ENCODE assay signal across 1 cellular context in the genomic region with DNA sequence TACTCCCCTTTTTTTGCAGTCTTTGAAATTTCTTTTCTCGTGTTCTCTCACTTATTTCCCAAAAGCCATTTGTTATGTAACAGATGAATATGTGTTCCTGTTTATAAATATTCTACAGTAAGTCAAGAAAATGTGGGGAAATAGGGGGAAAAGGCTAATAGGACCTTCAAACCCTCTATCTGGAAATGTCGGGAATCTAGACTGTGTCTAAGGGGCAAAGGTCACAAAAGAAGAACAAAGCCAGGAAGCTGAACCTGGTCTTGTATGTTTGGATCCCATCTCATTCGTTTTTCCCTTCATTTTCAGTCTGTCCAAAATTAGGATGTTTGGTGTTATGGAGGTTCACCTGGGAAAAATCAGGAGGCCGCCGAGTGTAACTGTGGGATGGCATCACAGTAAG.
TF ChIP-seq lines count a peak whose summit lies in the region.

No MANE protein-coding gene starts in this region.

TF ChIP-seq in HCT116, 20 proteins besides CTCF, POLR2A, EP300 and RAD21 (continued from another document):
- TF ChIP-seq YY1 (IDR thresholded peaks at IDR 0.05; ENCODE audit: extremely low read depth, insufficient replicate concordance, low read depth, low read length): no peak
- no peak for TF ChIP-seq ZNF274 (IDR thresholded peaks at IDR 0.05; ENCODE audit: low read depth, low read length)
- TF ChIP-seq, protein P1, sequence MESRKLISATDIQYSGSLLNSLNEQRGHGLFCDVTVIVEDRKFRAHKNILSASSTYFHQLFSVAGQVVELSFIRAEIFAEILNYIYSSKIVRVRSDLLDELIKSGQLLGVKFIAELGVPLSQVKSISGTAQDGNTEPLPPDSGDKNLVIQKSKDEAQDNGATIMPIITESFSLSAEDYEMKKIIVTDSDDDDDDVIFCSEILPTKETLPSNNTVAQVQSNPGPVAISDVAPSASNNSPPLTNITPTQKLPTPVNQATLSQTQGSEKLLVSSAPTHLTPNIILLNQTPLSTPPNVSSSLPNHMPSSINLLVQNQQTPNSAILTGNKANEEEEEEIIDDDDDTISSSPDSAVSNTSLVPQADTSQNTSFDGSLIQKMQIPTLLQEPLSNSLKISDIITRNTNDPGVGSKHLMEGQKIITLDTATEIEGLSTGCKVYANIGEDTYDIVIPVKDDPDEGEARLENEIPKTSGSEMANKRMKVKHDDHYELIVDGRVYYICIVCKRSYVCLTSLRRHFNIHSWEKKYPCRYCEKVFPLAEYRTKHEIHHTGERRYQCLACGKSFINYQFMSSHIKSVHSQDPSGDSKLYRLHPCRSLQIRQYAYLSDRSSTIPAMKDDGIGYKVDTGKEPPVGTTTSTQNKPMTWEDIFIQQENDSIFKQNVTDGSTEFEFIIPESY (IDR thresholded peaks at IDR 0.05; ENCODE audit: extremely low read depth, insufficient replicate concordance, low read length): no peak
- no peak for TF ChIP-seq SRF (IDR thresholded peaks at IDR 0.05; ENCODE audit: low read depth)
- TF ChIP-seq SP1 (IDR thresholded peaks at IDR 0.05; ENCODE audit: low read depth): no peak
- no peak for TF ChIP-seq EZH2phosphoT487 (IDR thresholded peaks at IDR 0.05; ENCODE audit: borderline replicate concordance)
- no peak for TF ChIP-seq CBX3 (IDR thresholded peaks at IDR 0.05; ENCODE audit: low read depth)
- TF ChIP-seq FOSL1 (IDR thresholded peaks at IDR 0.05; ENCODE audit: low read depth): no peak
- no peak for TF ChIP-seq POLR2AphosphoS5 (IDR thresholded peaks at IDR 0.05; ENCODE audit: low read depth, low read length)
- TF ChIP-seq EZH2 (IDR thresholded peaks at IDR 0.05): no peak
- TF ChIP-seq ATF3 (IDR thresholded peaks at IDR 0.05): no peak
- TF ChIP-seq CEBPB (IDR thresholded peaks at IDR 0.05; ENCODE audit: low read depth): no peak
- TF ChIP-seq REST (IDR thresholded peaks at IDR 0.05; ENCODE audit: low read depth): no peak
